ENCODE assay signal across 9 cellular contexts in genomic region chr13:46184277-46184699, GRCh38. TPM values are rescaled to one million over a fixed set of nuclear protein-coding genes. Genes with fewer than 3 reads are reported as not detected.
DNase-seq lines count a peak whose midpoint lies in the region; ATAC-seq and TF ChIP-seq lines count a peak whose summit lies in the region.
"Had no signal": no experiment of that assay in that cellular context is flagged by ENCODE, and none has a peak within 500 bp of the region (broad histone marks: within the 10 kb centered on the region; RNA-seq: fewer than 3 reads in every experiment).

No MANE protein-coding gene starts in this region.

- TF ChIP-seq POLR2A in adrenal gland (IDR thresholded peaks at IDR 0.05) = no peak

- ATAC-seq in GM19467 (IDR thresholded peaks at IDR 0.05; ENCODE audit: unreplicated experiment) (peak; percentile 37), HG03565 (IDR thresholded peaks at IDR 0.05; ENCODE audit: unreplicated experiment) (peak; percentile 30), lower lobe of right lung (peak; percentile 66 to 73)

- H3K9me3 ChIP-seq in adrenal gland (replicated peaks in 1 of 3) (no peaks in the 10 kb centered on the region), lower lobe of right lung (no peaks in the 10 kb centered on the region)

- 49 to 54% (median 50%) methylated on average over 6 of the region's 6 CpGs for WGBS in adrenal gland, 4 donors

- DNase-seq in COLO668 (lab: John Stamatoyannopoulos, UW; ENCODE audit: unreplicated experiment) = peak; percentile 68
- peak; percentile 34 to 93 (median 64) for DNase-seq in T-helper 2 cell
- DNase-seq in adrenal gland = peak in 2 of 7 donors; percentile 24 to 28
- peak; percentile 62 for DNase-seq in lower lobe of right lung
- peak; percentile 70 for DNase-seq in stimulated activated naive CD4-positive, alpha-beta T cell treated with Interleukin-2 at 50 U/mL for 16 hours (lab: John Stamatoyannopoulos, UW)
- DNase-seq in hepatic stellate cell (ENCODE audit: low spot score) = no peak

- TF ChIP-seq CTCF in adrenal gland (IDR thresholded peaks at IDR 0.05) (peak in 5 of 6 experiments; percentile 9 to 41 (median 36)), lower lobe of right lung (IDR thresholded peaks at IDR 0.05) (peak; percentile 50)

- intact Hi-C loops in adrenal gland (cut with DNase I) = no loop called here
- intact Hi-C loops in lower lobe of right lung (cut with DNase I) = no loop called here

- no peak overlapping the region for H3K4me3 ChIP-seq in adrenal gland
- H3K4me3 ChIP-seq in lower lobe of right lung = no peak overlapping the region
- H3K4me3 ChIP-seq: SK-N-MC had no signal

- H3K27me3 ChIP-seq in adrenal gland (no peaks in the 10 kb centered on the region), lower lobe of right lung (ENCODE audit: low read depth) (no peaks in the 10 kb centered on the region)

- H3K4me1 ChIP-seq in adrenal gland (replicated peaks in 1 of 2) (no peaks in the 10 kb centered on the region), lower lobe of right lung (peaks cover 27% of the 10 kb centered on the region)

- H3K27ac ChIP-seq in adrenal gland (no peak overlapping the region), lower lobe of right lung (no peak overlapping the region)

- H3K36me3 ChIP-seq in adrenal gland (replicated peaks in 1 of 2) (no peaks in the 10 kb centered on the region), lower lobe of right lung (no peaks in the 10 kb centered on the region)

RNA-seq across cellular contexts. Expression of gene LCP1, which starts 2.3 kb away (rescaled TPM):
- total RNA-seq in adrenal gland (100 to 1,000 TPM in 1 of 8 donors, 10 to 100 TPM in 7; 32.9 to 109 (median 67.2) TPM), lower lobe of right lung (371 TPM)
- polyA plus RNA-seq in adrenal gland = 10 to 100 TPM; 17.3 to 91.9 (median 27.4) TPM

RNA-seq across cellular contexts. Expression of gene LRRC63, which starts 27.4 kb away (rescaled TPM):
- 1 to 10 TPM in 2 of 8 donors, under 1 TPM in 4, not detected in 2; 0.26 to 2.2 (median 0.66) TPM for total RNA-seq in adrenal gland
- polyA plus RNA-seq in adrenal gland = 1 to 10 TPM in 1 of 3 donors, under 1 TPM in 2; 0.32 to 1.3 (median 0.44) TPM
- total RNA-seq in lower lobe of right lung = 1.7 TPM
